19 cellular contexts compared by ENCODE assay signal in the genomic region with DNA sequence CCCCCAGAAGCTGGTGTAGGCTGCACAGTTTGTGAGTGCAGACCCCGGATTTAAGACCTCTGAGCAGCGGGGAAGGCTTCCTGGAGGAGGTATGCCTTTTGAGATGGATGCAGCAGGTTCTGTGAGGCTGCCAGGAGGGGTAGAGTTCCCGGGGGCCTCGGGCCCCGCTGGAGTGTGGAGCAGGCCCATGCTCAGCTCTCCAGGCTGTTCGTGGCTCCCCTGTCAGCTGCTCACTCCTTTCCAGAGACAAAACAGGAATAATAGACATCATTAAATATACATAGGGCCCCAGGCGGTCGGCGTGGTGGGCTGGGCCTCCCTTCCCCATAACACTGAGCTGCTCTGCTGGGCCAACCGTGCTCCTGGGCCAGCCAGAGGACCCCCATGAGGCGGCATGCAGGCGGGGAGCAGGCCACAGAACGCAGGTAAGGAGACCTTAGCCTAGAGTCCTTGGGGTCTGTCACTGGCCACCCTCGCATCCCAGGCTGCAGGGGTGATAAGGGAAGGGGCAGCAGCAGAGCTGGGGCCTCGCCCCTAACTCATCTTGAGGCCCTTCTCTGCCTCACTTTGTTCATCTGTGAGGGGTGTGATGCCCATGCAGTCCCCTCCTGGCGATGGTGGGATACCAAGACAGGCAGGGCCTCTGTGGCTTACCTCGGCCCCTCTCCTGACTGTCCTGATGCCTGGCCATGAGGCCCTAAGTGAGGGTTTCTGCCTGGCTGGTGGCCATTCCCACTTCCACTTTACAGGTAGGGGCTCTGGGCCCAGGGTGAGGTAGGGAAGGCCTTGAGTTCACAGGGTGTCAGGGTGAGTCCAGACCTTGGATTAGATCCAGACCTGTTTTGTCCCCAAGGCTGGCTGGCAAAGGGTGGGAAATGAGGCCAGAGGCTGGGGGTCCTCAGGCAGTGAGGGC. TPM values are rescaled to one million over a fixed set of nuclear protein-coding genes. Genes with fewer than 3 reads are reported as not detected.
A peak's percentile ranks its signal among the peaks of the same experiment; 100 is the strongest.
DNase-seq lines count a peak whose midpoint lies in the region; ATAC-seq and TF ChIP-seq lines count a peak whose summit lies in the region.
"Had no signal": no experiment of that assay in that cellular context is flagged by ENCODE, and none has a peak within 500 bp of the region (broad histone marks: within the 10 kb centered on the region; RNA-seq: fewer than 3 reads in every experiment).

Gene MYO15A, plus strand, starts transcription at position 357 of the 913 bp plus-strand sequence. CDS start 10,045 bp downstream, outside the sequence.

- no peak within 1 kb of the TSS for H3K4me3 Mint-ChIP-seq in activated naive CD4-positive, alpha-beta T cell treated with anti-CD3 and anti-CD28 coated beads, Interleukin-2, amount 50 U/mL, for 24 hours
- H3K4me3 Mint-ChIP-seq in activated CD4-positive, alpha-beta memory T cell treated with anti-CD3 and anti-CD28 coated beads for 36 hours: no peak within 1 kb of the TSS
- H3K4me3 Mint-ChIP-seq: activated T-cell treated with anti-CD3 and anti-CD28 coated beads, Interleukin-2, amount 50 U/mL, for 72 hours had no signal

- H2AFZ ChIP-seq in HCT116 (ENCODE audit: low read depth, low read length, poor library complexity, severe bottlenecking) (no peak within 1 kb of the TSS), osteoblast (ENCODE audit: low read length) (no peak within 1 kb of the TSS)

- no TSS peak for BruUV-seq in HCT116 (replicated peaks; lab: Mats Ljungman, UMichigan)

- H3K36me3 ChIP-seq in HCT116 (ENCODE audit: control insufficient read depth in 1 of 2, insufficient read depth in 2 of 2, low read length in 2 of 2) (no peaks in the 10 kb centered on the region; a peak in 1 of 4 replicates), osteoblast (ENCODE audit: insufficient read depth, low read length) (peaks cover 4% of the 10 kb centered on the region)

- H3K9me2 ChIP-seq in HCT116 (ENCODE audit: insufficient read depth): no peaks in the 10 kb centered on the region

- RAD21 ChIA-PET in HCT116 (lab: Charles Lee; ENCODE audit: low non-redundant PET in 1 of 2, low total read pairs in 2 of 2, uncharacterized antibody in 2 of 2, unreplicated experiment in 2 of 2): no interaction called here

- intact Hi-C loops in HCT116 (cut with micrococcal nuclease): no loop called here
- intact Hi-C loops in activated CD4-positive, alpha-beta memory T cell treated with anti-CD3 and anti-CD28 coated beads for 36 hours (cut with micrococcal nuclease): no loop called here

- TF ChIP-seq CTCF in HCT116 (IDR thresholded peaks at IDR 0.05 in 2 of 3, conservative IDR thresholded peaks at IDR 0.05 in 1 of 3; ENCODE audit: borderline replicate concordance in 1 of 3, insufficient read depth in 1 of 3, low read depth in 2 of 3, low read length in 2 of 3) (no peak), osteoblast (IDR thresholded peaks at IDR 0.05; ENCODE audit: extremely low read depth, low read depth, low read length) (no peak)

- H3K9ac ChIP-seq in HCT116 (ENCODE audit: low read length): no peak within 1 kb of the TSS

- H3K4me2 ChIP-seq in HCT116 (ENCODE audit: low read length) (no peak within 1 kb of the TSS), osteoblast (ENCODE audit: insufficient read depth, low read length) (no peak within 1 kb of the TSS)
- H3K4me2 ChIP-seq: A549 had no signal

- H3K9me3 Mint-ChIP-seq in activated naive CD4-positive, alpha-beta T cell treated with anti-CD3 and anti-CD28 coated beads, Interleukin-2, amount 50 U/mL, for 24 hours: no peaks in the 10 kb centered on the region
- H3K9me3 Mint-ChIP-seq in activated CD4-positive, alpha-beta memory T cell treated with anti-CD3 and anti-CD28 coated beads for 36 hours: no peaks in the 10 kb centered on the region
- H3K9me3 Mint-ChIP-seq: activated T-cell treated with anti-CD3 and anti-CD28 coated beads, Interleukin-2, amount 50 U/mL, for 72 hours had no signal

- no peaks in the 10 kb centered on the region for H3K36me3 Mint-ChIP-seq in activated naive CD4-positive, alpha-beta T cell treated with anti-CD3 and anti-CD28 coated beads, Interleukin-2, amount 50 U/mL, for 24 hours
- peaks cover 7% of the 10 kb centered on the region for H3K36me3 Mint-ChIP-seq in activated CD4-positive, alpha-beta memory T cell treated with anti-CD3 and anti-CD28 coated beads for 36 hours

- H3K27me3 ChIP-seq in HCT116 (ENCODE audit: insufficient read depth, low read length) (no peaks in the 10 kb centered on the region), osteoblast (ENCODE audit: insufficient read depth, low read length) (no peaks in the 10 kb centered on the region)
- H3K27me3 ChIP-seq: brain microvascular endothelial cell, sigmoid colon, suprapubic skin had no signal

- no peak within 1 kb of the TSS for H3K4me3 ChIP-seq in HCT116 (replicated peaks in 1 of 2; ENCODE audit: low read depth in 1 of 2, low read length in 2 of 2)
- no peak within 1 kb of the TSS for H3K4me3 ChIP-seq in osteoblast (ENCODE audit: insufficient read depth, low read length)
- H3K4me3 ChIP-seq: A549, lung, sigmoid colon, suprapubic skin had no signal

- CTCF ChIA-PET in HCT116 (lab: Charles Lee): no interaction called here
- CTCF ChIA-PET in activated CD4-positive, alpha-beta memory T cell treated with anti-CD3 and anti-CD28 coated beads for 36 hours (lab: Charles Lee): no interaction called here

- TF ChIP-seq RAD21 in HCT116 (IDR thresholded peaks at IDR 0.05; ENCODE audit: low read depth): no peak

- H3K4me1 ChIP-seq in HCT116 (ENCODE audit: control insufficient read depth in 1 of 2, insufficient read depth in 2 of 2, low read length in 2 of 2): no peaks in the 10 kb centered on the region
- no peaks in the 10 kb centered on the region for H3K4me1 ChIP-seq in osteoblast (ENCODE audit: insufficient read depth, low read length)
- H3K4me1 ChIP-seq: A549, sigmoid colon, suprapubic skin had no signal

- DNase-seq in activated naive CD4-positive, alpha-beta T cell treated with Interleukin-2 at 50 U/mL for 16 hours: no peak
- no peak for DNase-seq in HCT116 (ENCODE audit: low read depth, low spot score)
- no peak for DNase-seq in caudate nucleus (lab: John Stamatoyannopoulos, UW)
- peak; percentile 74 for DNase-seq in osteoblast (ENCODE audit: insufficient read length, low spot score, missing footprints)
- no peak for DNase-seq in NCI-H1436 treated with DMSO at 0.1 percent for 48 hours (lab: John Stamatoyannopoulos, UW)
- DNase-seq in islet precursor cell: no peak
- no peak for DNase-seq in activated CD4-positive, alpha-beta memory T cell treated with anti-CD3 and anti-CD28 coated beads for 36 hours
- DNase-seq: activated T-cell treated with anti-CD3 and anti-CD28 coated beads, Interleukin-2, amount 50 U/mL, for 72 hours; brain microvascular endothelial cell; KG1; kidney; NCI-H1694; NCI-H69; sigmoid colon; T-helper 1 cell had no signal

- no peak within 1 kb of the TSS for H3K27ac ChIP-seq in HCT116 (ENCODE audit: low read depth, low read length)
- H3K27ac ChIP-seq in caudate nucleus (ENCODE audit: low read depth, low read length): peak within 1 kb of the TSS; percentile 26
- H3K27ac ChIP-seq in osteoblast (ENCODE audit: low read depth, low read length): no peak within 1 kb of the TSS
- H3K27ac ChIP-seq: A549, brain microvascular endothelial cell, sigmoid colon, suprapubic skin had no signal

- no peaks in the 10 kb centered on the region for H3K27me3 Mint-ChIP-seq in activated naive CD4-positive, alpha-beta T cell treated with anti-CD3 and anti-CD28 coated beads, Interleukin-2, amount 50 U/mL, for 24 hours
- H3K27me3 Mint-ChIP-seq in activated CD4-positive, alpha-beta memory T cell treated with anti-CD3 and anti-CD28 coated beads for 36 hours: no peaks in the 10 kb centered on the region

- POLR2A ChIA-PET in HCT116 (lab: Charles Lee): no interaction called here
- POLR2A ChIA-PET in activated CD4-positive, alpha-beta memory T cell treated with anti-CD3 and anti-CD28 coated beads for 36 hours (lab: Charles Lee): interaction anchor here (1.3 kb wide), 1 partner anchor 40 kb away, joined by 3 read pairs; no protein-coding TSS in a partner anchor

- peak; percentile 15; the same call in 1 of the 2 replicates for ATAC-seq in HCT116
- ATAC-seq: activated T-cell treated with anti-CD3 and anti-CD28 coated beads, Interleukin-2, amount 50 U/mL, for 72 hours had no signal

- H3K4me1 Mint-ChIP-seq in activated naive CD4-positive, alpha-beta T cell treated with anti-CD3 and anti-CD28 coated beads, Interleukin-2, amount 50 U/mL, for 24 hours: no peaks in the 10 kb centered on the region
- H3K4me1 Mint-ChIP-seq in activated CD4-positive, alpha-beta memory T cell treated with anti-CD3 and anti-CD28 coated beads for 36 hours (ENCODE audit: low read depth): no peaks in the 10 kb centered on the region

- H3K79me2 ChIP-seq in HCT116 (ENCODE audit: insufficient read depth, low read length) (no peaks in the 10 kb centered on the region), osteoblast (ENCODE audit: insufficient read depth, low read length) (no peaks in the 10 kb centered on the region)

- H4K20me1 ChIP-seq in HCT116 (ENCODE audit: insufficient read depth): no peaks in the 10 kb centered on the region
- H4K20me1 ChIP-seq in osteoblast (ENCODE audit: insufficient read depth, low read length): no peaks in the 10 kb centered on the region

- H3K9me3 ChIP-seq in HCT116 (ENCODE audit: control insufficient read depth in 1 of 2, insufficient read depth in 1 of 2, low read depth in 1 of 2, low read length in 2 of 2) (no peaks in the 10 kb centered on the region), osteoblast (ENCODE audit: low read depth, low read length) (no peaks in the 10 kb centered on the region)
- H3K9me3 ChIP-seq: A549, sigmoid colon, suprapubic skin had no signal

- peak within 1 kb of the TSS; percentile 4 for H3K27ac Mint-ChIP-seq in activated naive CD4-positive, alpha-beta T cell treated with anti-CD3 and anti-CD28 coated beads, Interleukin-2, amount 50 U/mL, for 24 hours
- no peak within 1 kb of the TSS for H3K27ac Mint-ChIP-seq in activated CD4-positive, alpha-beta memory T cell treated with anti-CD3 and anti-CD28 coated beads for 36 hours
- H3K27ac Mint-ChIP-seq: activated T-cell treated with anti-CD3 and anti-CD28 coated beads, Interleukin-2, amount 50 U/mL, for 72 hours had no signal

- TF ChIP-seq POLR2A in HCT116 (IDR thresholded peaks at IDR 0.05; ENCODE audit: borderline replicate concordance, extremely low read depth, insufficient read depth, insufficient read length): no peak

TF ChIP-seq in HCT116, 20 proteins besides CTCF, POLR2A, EP300 and RAD21 (continues in another document):
- no peak; the same call in 1 of the 2 replicates for TF ChIP-seq POLR2AphosphoS5 (IDR thresholded peaks at IDR 0.05; ENCODE audit: low read depth, low read length)
- TF ChIP-seq TCF7L2 (IDR thresholded peaks at IDR 0.05; ENCODE audit: borderline replicate concordance, extremely low read depth, insufficient read depth, insufficient read length): no peak
- no peak for TF ChIP-seq EGR1 (IDR thresholded peaks at IDR 0.05; ENCODE audit: low read depth)
- no peak for TF ChIP-seq CBX3 (IDR thresholded peaks at IDR 0.05; ENCODE audit: low read depth)
- no peak for TF ChIP-seq SRF (IDR thresholded peaks at IDR 0.05; ENCODE audit: low read depth)
- no peak for TF ChIP-seq JUND (IDR thresholded peaks at IDR 0.05)
- TF ChIP-seq CEBPB (IDR thresholded peaks at IDR 0.05; ENCODE audit: low read depth): no peak

RNA-seq across cellular contexts. Expression of gene MYO15A, which starts in this region (rescaled TPM):
- total RNA-seq in HCT116 (2021; ENCODE audit: unreplicated experiment) (2.8 TPM), osteoblast (1.1 and 1.2 TPM in 2 replicates)
- 5.4 and 5.7 TPM in 2 replicates for polyA plus RNA-seq in HCT116 (2012)
- 1 to 10 TPM in 1 of 2 experiments, under 1 TPM in 1; 0.78 to 1.3 TPM for total RNA-seq in activated CD4-positive, alpha-beta memory T cell treated with anti-CD3 and anti-CD28 coated beads for 36 hours
